Comparison of ENCODE assay signal across 17 cellular contexts in genomic region chr22:49517211-49517610, GRCh38.
"Had no signal": no experiment of that assay in that cellular context is flagged by ENCODE, and none has a peak within 500 bp of the region (broad histone marks: within the 10 kb centered on the region; RNA-seq: fewer than 3 reads in every experiment).

No MANE protein-coding gene starts in this region.

- DNase-seq: activated CD4-positive, alpha-beta T cell treated with anti-CD3 and anti-CD28 coated beads for 1 hour; activated CD8-positive, alpha-beta memory T cell treated with anti-CD3 and anti-CD28 coated beads for 24 hours; activated CD8-positive, alpha-beta memory T cell treated with anti-CD3 and anti-CD28 coated beads, Interleukin-2, amount 50 U/mL, for 48 hours; activated naive CD8-positive, alpha-beta T cell treated with anti-CD3 and anti-CD28 coated beads, Interleukin-2, amount 10 ng/mL, durations not matched to agents 7 days and 5 days; amygdala; dermis blood vessel endothelial cell; effector memory CD8-positive, alpha-beta T cell; left cardiac atrium; natural killer cell; posterior cingulate gyrus; stimulated activated naive CD8-positive, alpha-beta T cell treated with anti-CD3 and anti-CD28 coated beads, Interleukin-15, Interleukin-2, amounts not matched to agents 100 U/mL and 50 U/mL, for 24 hours; substantia nigra; T-helper 1 cell; uterus had no signal

- H3K27ac Mint-ChIP-seq: activated naive CD8-positive, alpha-beta T cell treated with anti-CD3 and anti-CD28 coated beads, Interleukin-2, amount 10 ng/mL, durations not matched to agents 7 days and 5 days; natural killer cell had no signal

- H3K4me1 ChIP-seq: tibial nerve, uterus had no signal

- H3K9me3 ChIP-seq: uterus had no signal

- H3K9me3 Mint-ChIP-seq: effector memory CD8-positive, alpha-beta T cell; natural killer cell had no signal

- H3K36me3 Mint-ChIP-seq: natural killer cell had no signal

- H3K36me3 ChIP-seq: cardiac muscle cell, spleen, tibial nerve, uterus had no signal

- H3K4me3 Mint-ChIP-seq: activated naive CD8-positive, alpha-beta T cell treated with anti-CD3 and anti-CD28 coated beads, Interleukin-2, amount 10 ng/mL, durations not matched to agents 7 days and 5 days; effector memory CD8-positive, alpha-beta T cell; natural killer cell had no signal

- H3K4me3 ChIP-seq: cardiac muscle cell, spleen, tibial nerve, uterus had no signal

- H3K27ac ChIP-seq: cardiac muscle cell, spleen, tibial nerve, uterus had no signal

- H3K27me3 ChIP-seq: cardiac muscle cell, spleen, tibial nerve, uterus had no signal
